Comparison of ENCODE assay signal across 1 cellular context in genomic region chr11:67054851-67055523, GRCh38.
TF ChIP-seq lines count a peak whose summit lies in the region.

No MANE protein-coding gene starts in this region.

TF ChIP-seq in HepG2, 621 proteins besides CTCF, POLR2A, EP300 and RAD21 (continued from another document and continues in another):
- TF ChIP-seq FOXJ3 (CRISPR knock-in tag; IDR thresholded peaks at IDR 0.05; ENCODE audit: borderline replicate concordance) = peak; percentile 72; the same call in 1 of the 2 replicates
- TF ChIP-seq ZNF205 (CRISPR knock-in tag; IDR thresholded peaks at IDR 0.05) = 0 out of 2 replicates have a peak, but pooled peaks have one; percentile 19
- no peak for TF ChIP-seq ATF3 (CRISPR knock-in tag; IDR thresholded peaks at IDR 0.05)
- TF ChIP-seq ASH2L (IDR thresholded peaks at IDR 0.05; ENCODE audit: insufficient read length, low read depth, low read length) = peak; percentile 61
- no peak for TF ChIP-seq GTF2F1 (IDR thresholded peaks at IDR 0.05; ENCODE audit: low read length)
- TF ChIP-seq PLRG1 (conservative IDR thresholded peaks at IDR 0.05) = no peak
- TF ChIP-seq RARA (CRISPR knock-in tag; IDR thresholded peaks at IDR 0.05) = peak; percentile 56; the same call in 1 of the 2 replicates
- peak; percentile 29 for TF ChIP-seq CBX1 (IDR thresholded peaks at IDR 0.05; ENCODE audit: low read depth)
- TF ChIP-seq PCBP2 (optimal IDR thresholded peaks at IDR 0.05; ENCODE audit: low read depth, low read length, poor library complexity, severe bottlenecking) = no peak
- peak; percentile 47 for TF ChIP-seq TEAD3 (CRISPR knock-in tag; optimal IDR thresholded peaks at IDR 0.05; ENCODE audit: borderline replicate concordance)
- TF ChIP-seq SP140L (CRISPR knock-in tag; IDR thresholded peaks at IDR 0.05; ENCODE audit: borderline replicate concordance) = no peak
- peak; percentile 76 for TF ChIP-seq ZNF792 (CRISPR knock-in tag; IDR thresholded peaks at IDR 0.05)
- TF ChIP-seq TARDBP (CRISPR knock-in tag; IDR thresholded peaks at IDR 0.05) = peak; percentile 75
- 0 out of 2 replicates have a peak, but pooled peaks have one; percentile 42 for TF ChIP-seq ZNF644 (CRISPR knock-in tag; IDR thresholded peaks at IDR 0.05; ENCODE audit: low read depth)
- peak; percentile 63; the same call in 1 of the 2 replicates for TF ChIP-seq NFKBIZ (CRISPR knock-in tag; IDR thresholded peaks at IDR 0.05)
- no peak; the same call in 1 of the 2 replicates for TF ChIP-seq HOXD1 (CRISPR knock-in tag; IDR thresholded peaks at IDR 0.05)
- TF ChIP-seq ZNF503 (CRISPR knock-in tag; IDR thresholded peaks at IDR 0.05) = no peak
- TF ChIP-seq TERF1 (CRISPR knock-in tag; IDR thresholded peaks at IDR 0.05) = no peak
- TF ChIP-seq MYC (CRISPR knock-in tag; IDR thresholded peaks at IDR 0.05; ENCODE audit: borderline replicate concordance) = peak; percentile 74
- no peak for TF ChIP-seq PREB (CRISPR knock-in tag; IDR thresholded peaks at IDR 0.05)
- peak; percentile 88; the same call in 1 of the 2 replicates for TF ChIP-seq SSRP1 (CRISPR knock-in tag; IDR thresholded peaks at IDR 0.05)
- peak; percentile 93; the same call in 1 of the 2 replicates for TF ChIP-seq TFAP4 (IDR thresholded peaks at IDR 0.05; ENCODE audit: borderline replicate concordance, low read depth)
- TF ChIP-seq SIX1 (CRISPR knock-in tag; IDR thresholded peaks at IDR 0.05; ENCODE audit: borderline replicate concordance) = peak; percentile 96
- peak; percentile 87 for TF ChIP-seq MIXL1 (CRISPR knock-in tag; IDR thresholded peaks at IDR 0.05)
- no peak for TF ChIP-seq ZNF564 (CRISPR knock-in tag; IDR thresholded peaks at IDR 0.05)
- TF ChIP-seq ZBED4 (CRISPR knock-in tag; IDR thresholded peaks at IDR 0.05; ENCODE audit: borderline replicate concordance) = peak; percentile 13; the same call in 1 of the 2 replicates
- TF ChIP-seq MYPOP (CRISPR knock-in tag; IDR thresholded peaks at IDR 0.05) = no peak
- TF ChIP-seq FOXO4 (CRISPR knock-in tag; conservative IDR thresholded peaks at IDR 0.05) = no peak
- no peak for TF ChIP-seq NFAT5 (CRISPR knock-in tag; IDR thresholded peaks at IDR 0.05)
- no peak for TF ChIP-seq NONO (IDR thresholded peaks at IDR 0.05)
- TF ChIP-seq NONO (CRISPR knock-in tag; conservative IDR thresholded peaks at IDR 0.05) = 0 out of 2 replicates have a peak, but pooled peaks have one; percentile 17
- no peak for TF ChIP-seq AHDC1 (CRISPR knock-in tag; IDR thresholded peaks at IDR 0.05; ENCODE audit: borderline replicate concordance)
